17 cellular contexts compared by ENCODE assay signal in the genomic region with DNA sequence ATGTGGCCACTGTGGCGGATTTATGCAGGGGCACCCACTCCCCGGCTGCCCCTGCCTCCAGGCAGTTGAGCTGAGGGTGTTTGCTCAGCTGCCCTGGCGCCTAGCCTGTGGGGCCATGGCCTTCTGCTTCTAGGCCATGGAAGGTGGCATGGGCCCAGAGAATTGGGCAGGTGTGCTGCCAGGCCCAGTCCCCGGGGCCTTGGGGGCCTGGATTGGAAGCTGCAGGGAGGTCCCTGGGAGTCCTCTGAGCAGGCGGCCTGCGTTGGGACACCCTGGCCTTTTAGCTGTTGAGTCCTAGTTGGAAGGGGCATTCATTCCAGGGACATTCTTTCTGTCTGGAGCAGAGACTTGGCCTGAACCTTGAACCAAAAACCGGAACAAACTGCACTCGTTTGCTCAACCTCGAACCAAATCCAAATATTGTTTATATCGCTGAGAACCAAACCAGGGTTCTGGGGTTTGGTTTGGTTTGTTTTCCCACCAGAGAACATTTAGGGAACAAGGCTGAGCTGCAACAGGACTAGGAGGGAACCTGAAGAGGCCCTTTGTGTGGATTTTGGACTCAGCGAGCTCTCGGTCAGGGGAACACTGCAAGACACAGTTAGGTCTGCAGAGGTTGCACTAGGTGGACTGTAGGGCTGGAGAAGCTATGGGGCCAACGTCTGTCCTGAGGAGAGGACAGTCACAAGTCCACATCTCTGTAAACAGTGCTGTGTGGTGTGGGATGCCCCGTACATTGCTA.
DNase-seq lines count a peak whose midpoint lies in the region; ATAC-seq and TF ChIP-seq lines count a peak whose summit lies in the region.
"Had no signal": no experiment of that assay in that cellular context is flagged by ENCODE, and none has a peak within 500 bp of the region (broad histone marks: within the 10 kb centered on the region; RNA-seq: fewer than 3 reads in every experiment).

No MANE protein-coding gene starts in this region.

- no peaks in the 10 kb centered on the region for H3K9me3 ChIP-seq in right lobe of liver

- no peaks in the 10 kb centered on the region for H3K36me3 Mint-ChIP-seq in stimulated activated effector memory CD8-positive, alpha-beta T cell treated with anti-CD3 and anti-CD28 coated beads, Interleukin-12 subunit alpha, Interleukin-12 subunit beta, amount 100 ng/mL, for 72 hours
- no peaks in the 10 kb centered on the region for H3K36me3 Mint-ChIP-seq in type B pancreatic cell
- H3K36me3 Mint-ChIP-seq: activated naive CD8-positive, alpha-beta T cell treated with anti-CD3 and anti-CD28 coated beads for 36 hours; immature natural killer cell; memory B cell had no signal

- no peak for TF ChIP-seq POLR2A in right lobe of liver (IDR thresholded peaks at IDR 0.05)

- H3K27me3 Mint-ChIP-seq in type B pancreatic cell, result peaks cover 3% of the 10 kb centered on the region

- no peaks in the 10 kb centered on the region for H3K9me3 Mint-ChIP-seq in stimulated activated effector memory CD8-positive, alpha-beta T cell treated with anti-CD3 and anti-CD28 coated beads, Interleukin-12 subunit alpha, Interleukin-12 subunit beta, amount 100 ng/mL, for 72 hours
- H3K9me3 Mint-ChIP-seq in type B pancreatic cell, result no peaks in the 10 kb centered on the region
- H3K9me3 Mint-ChIP-seq: activated naive CD8-positive, alpha-beta T cell treated with anti-CD3 and anti-CD28 coated beads for 36 hours; H9; immature natural killer cell; stimulated activated naive CD8-positive, alpha-beta T cell treated with anti-CD3 and anti-CD28 coated beads, Interleukin-15, amount 100 ng/mL, for 72 hours had no signal

- ATAC-seq in right lobe of liver (peak in 3 of 4 donors; percentile 42 to 76 (median 61)), GM21528 (IDR thresholded peaks at IDR 0.05; ENCODE audit: low FRiP score, unreplicated experiment) (no peak), GM18861 (IDR thresholded peaks at IDR 0.05; ENCODE audit: unreplicated experiment) (no peak)
- peak; percentile 15 for ATAC-seq in stimulated activated effector memory CD8-positive, alpha-beta T cell treated with anti-CD3 and anti-CD28 coated beads, Interleukin-12 subunit alpha, Interleukin-12 subunit beta, amount 100 ng/mL, for 72 hours
- ATAC-seq: stimulated activated naive CD8-positive, alpha-beta T cell treated with anti-CD3 and anti-CD28 coated beads, Interleukin-15, amount 100 ng/mL, for 72 hours had no signal

- H3K4me1 Mint-ChIP-seq in stimulated activated effector memory CD8-positive, alpha-beta T cell treated with anti-CD3 and anti-CD28 coated beads, Interleukin-12 subunit alpha, Interleukin-12 subunit beta, amount 100 ng/mL, for 72 hours, result no peaks in the 10 kb centered on the region
- peaks cover 8% of the 10 kb centered on the region for H3K4me1 Mint-ChIP-seq in type B pancreatic cell (ENCODE audit: unreplicated experiment)
- H3K4me1 Mint-ChIP-seq: activated naive CD8-positive, alpha-beta T cell treated with anti-CD3 and anti-CD28 coated beads for 36 hours; immature natural killer cell; memory B cell; stimulated activated naive CD8-positive, alpha-beta T cell treated with anti-CD3 and anti-CD28 coated beads, Interleukin-15, amount 100 ng/mL, for 72 hours had no signal

- intact Hi-C loops in right lobe of liver (cut with DNase I), result no loop called here

- peaks cover 0 to 17% (median 0%) of the 10 kb centered on the region in 4 donors for H3K4me1 ChIP-seq in right lobe of liver

- no peak overlapping the region for H3K27ac Mint-ChIP-seq in stimulated activated effector memory CD8-positive, alpha-beta T cell treated with anti-CD3 and anti-CD28 coated beads, Interleukin-12 subunit alpha, Interleukin-12 subunit beta, amount 100 ng/mL, for 72 hours
- no peak overlapping the region for H3K27ac Mint-ChIP-seq in type B pancreatic cell
- H3K27ac Mint-ChIP-seq: activated naive CD8-positive, alpha-beta T cell treated with anti-CD3 and anti-CD28 coated beads for 36 hours; immature natural killer cell; memory B cell; stimulated activated naive CD8-positive, alpha-beta T cell treated with anti-CD3 and anti-CD28 coated beads, Interleukin-15, amount 100 ng/mL, for 72 hours had no signal

- H3K27ac ChIP-seq in coronary artery (peak overlapping the region; percentile 64 to 88), right lobe of liver (peak overlapping the region in 1 of 3 donors; percentile 30)
- H3K27ac ChIP-seq: dorsolateral prefrontal cortex had no signal

- DNase-seq in NCI-H2029 treated with DMSO at 0.1 percent for 48 hours (lab: John Stamatoyannopoulos, UW) (peak; percentile 39), coronary artery (ENCODE audit: low spot score) (peak; percentile 82), right lobe of liver (peak in 2 of 3 donors; percentile 42 to 67), type B pancreatic cell (ENCODE audit: extremely low spot score, unreplicated experiment) (no peak), medulla oblongata (ENCODE audit: extremely low spot score) (no peak)
- DNase-seq in stimulated activated effector memory CD8-positive, alpha-beta T cell treated with anti-CD3 and anti-CD28 coated beads, Interleukin-12 subunit alpha, Interleukin-12 subunit beta, amount 100 ng/mL, for 72 hours (ENCODE audit: low spot score in 2 of 2), result peak in 1 of 2 donors; percentile 7
- DNase-seq: activated CD8-positive, alpha-beta memory T cell treated with anti-CD3 and anti-CD28 coated beads for 24 hours; activated naive CD8-positive, alpha-beta T cell treated with anti-CD3 and anti-CD28 coated beads for 36 hours; dorsolateral prefrontal cortex; erythroblast; immature natural killer cell; stimulated activated CD4-positive, alpha-beta T cell treated with anti-CD3 and anti-CD28 coated beads, Interleukin-1b, Interleukin-23, amount 100 ng/mL, for 48 hours; stimulated activated naive CD8-positive, alpha-beta T cell treated with anti-CD3 and anti-CD28 coated beads, Interleukin-15, amount 100 ng/mL, for 72 hours had no signal

- TF ChIP-seq CTCF in coronary artery (IDR thresholded peaks at IDR 0.05) (no peak), right lobe of liver (IDR thresholded peaks at IDR 0.05) (no peak), type B pancreatic cell (conservative IDR thresholded peaks at IDR 0.05) (no peak)

- H3K4me3 Mint-ChIP-seq in stimulated activated effector memory CD8-positive, alpha-beta T cell treated with anti-CD3 and anti-CD28 coated beads, Interleukin-12 subunit alpha, Interleukin-12 subunit beta, amount 100 ng/mL, for 72 hours, result no peak overlapping the region
- H3K4me3 Mint-ChIP-seq in type B pancreatic cell, result no peak overlapping the region
- H3K4me3 Mint-ChIP-seq: activated naive CD8-positive, alpha-beta T cell treated with anti-CD3 and anti-CD28 coated beads for 36 hours; H9; immature natural killer cell; memory B cell; stimulated activated naive CD8-positive, alpha-beta T cell treated with anti-CD3 and anti-CD28 coated beads, Interleukin-15, amount 100 ng/mL, for 72 hours had no signal

- H3K36me3 ChIP-seq in right lobe of liver, result no peaks in the 10 kb centered on the region

- no peak overlapping the region for H3K4me3 ChIP-seq in coronary artery
- no peak overlapping the region for H3K4me3 ChIP-seq in right lobe of liver
- H3K4me3 ChIP-seq: dorsolateral prefrontal cortex had no signal

- no peaks in the 10 kb centered on the region for H3K27me3 ChIP-seq in right lobe of liver

- WGBS in right lobe of liver (ENCODE audit: insufficient coverage, low coverage, low lambda C conversion rate, missing lambda C conversion rate), result 54% methylated on average over 5 of the region's 14 CpGs

Comparison
In these comparisons a context has a peak if more than half of its experiments do, and no peak if none do; other contexts are left out.
1. DNase-seq: peak in NCI-H2029 treated with DMSO at 0.1 percent for 48 hours (single experiment), coronary artery (single experiment) and right lobe of liver (2 of 3); none in type B pancreatic cell (single experiment) and medulla oblongata (single experiment).
2. ATAC-seq: peak in right lobe of liver (3 of 4) and stimulated activated effector memory CD8-positive, alpha-beta T cell treated with anti-CD3 and anti-CD28 coated beads, Interleukin-12 subunit alpha, Interleukin-12 subunit beta, amount 100 ng/mL, for 72 hours (single experiment); none in GM21528 (single experiment) and GM18861 (single experiment).